15 cellular contexts compared by ENCODE assay signal in genomic region chr2:151841025-151841424, GRCh38.
"Had no signal": no experiment of that assay in that cellular context is flagged by ENCODE, and none has a peak within 500 bp of the region (broad histone marks: within the 10 kb centered on the region; RNA-seq: fewer than 3 reads in every experiment).

No MANE protein-coding gene starts in this region.

- H3K4me1 Mint-ChIP-seq: activated naive CD8-positive, alpha-beta T cell treated with anti-CD3 and anti-CD28 coated beads for 36 hours had no signal

- FAIRE-seq: frontal cortex, urothelium cell line had no signal

- H3K36me3 ChIP-seq: colonic mucosa, heart left ventricle, stomach, thoracic aorta had no signal

- H3K36me3 Mint-ChIP-seq: activated naive CD8-positive, alpha-beta T cell treated with anti-CD3 and anti-CD28 coated beads for 36 hours; mesothelial cell of epicardium had no signal

- H3K9me3 Mint-ChIP-seq: activated CD4-positive, alpha-beta T cell treated with anti-CD3 and anti-CD28 coated beads, Interleukin-2, amount 10 ng/mL, durations not matched to agents 7 days and 5 days; activated naive CD8-positive, alpha-beta T cell treated with anti-CD3 and anti-CD28 coated beads for 36 hours; mesothelial cell of epicardium; nephron progenitor cell had no signal

- H3K27me3 ChIP-seq: body of pancreas, colonic mucosa, heart left ventricle, stomach had no signal

- H3K9me3 ChIP-seq: body of pancreas, colonic mucosa, heart left ventricle, stomach, thoracic aorta had no signal

- H3K4me1 ChIP-seq: body of pancreas, colonic mucosa, stomach had no signal

- DNase-seq: activated CD4-positive, alpha-beta T cell treated with anti-CD3 and anti-CD28 coated beads, Interleukin-2, amount 10 ng/mL, durations not matched to agents 7 days and 5 days; activated naive CD8-positive, alpha-beta T cell treated with anti-CD3 and anti-CD28 coated beads for 36 hours; amygdala; body of pancreas; central memory CD4-positive, alpha-beta T cell; colonic mucosa; heart left ventricle; nephron progenitor cell; stomach had no signal

- H3K4me3 Mint-ChIP-seq: activated CD4-positive, alpha-beta T cell treated with anti-CD3 and anti-CD28 coated beads, Interleukin-2, amount 10 ng/mL, durations not matched to agents 7 days and 5 days; activated naive CD8-positive, alpha-beta T cell treated with anti-CD3 and anti-CD28 coated beads for 36 hours; mesothelial cell of epicardium; nephron progenitor cell had no signal

- H3K4me3 ChIP-seq: body of pancreas, colonic mucosa, heart left ventricle, lung, stomach, thoracic aorta had no signal

- H3K27ac Mint-ChIP-seq: activated CD4-positive, alpha-beta T cell treated with anti-CD3 and anti-CD28 coated beads, Interleukin-2, amount 10 ng/mL, durations not matched to agents 7 days and 5 days; activated naive CD8-positive, alpha-beta T cell treated with anti-CD3 and anti-CD28 coated beads for 36 hours; nephron progenitor cell; progenitor cell of endocrine pancreas had no signal

- H3K27me3 Mint-ChIP-seq: progenitor cell of endocrine pancreas had no signal

- ATAC-seq: body of pancreas had no signal

- H3K27ac ChIP-seq: body of pancreas, colonic mucosa, heart left ventricle, stomach, thoracic aorta had no signal
